ENCODE assay signal across 9 cellular contexts in genomic region chr17:11553135-11553534, GRCh38. TPM values are rescaled to one million over a fixed set of nuclear protein-coding genes. Genes with fewer than 3 reads are reported as not detected.
"Had no signal": no experiment of that assay in that cellular context is flagged by ENCODE, and none has a peak within 500 bp of the region (broad histone marks: within the 10 kb centered on the region; RNA-seq: fewer than 3 reads in every experiment).

No MANE protein-coding gene starts in this region.

- H3K9me3 Mint-ChIP-seq: H9 had no signal

- DNase-seq: GM23248, GOT3, H7, H9, HCEC 1CT, HFFc6 had no signal

- H3K27ac Mint-ChIP-seq: GM23338, H9, HFFc6 had no signal

- H3K4me1 ChIP-seq: HAP-1 had no signal

- H3K4me3 ChIP-seq: GM23248, GM23338, HAP-1 had no signal

- H3K4me3 Mint-ChIP-seq: GM23338, H9, HFFc6 had no signal

- H3K36me3 ChIP-seq: HAP-1 had no signal

- H3K27ac ChIP-seq: GM23248 had no signal

- H3K4me1 Mint-ChIP-seq: GM23338 had no signal

- H3K9ac ChIP-seq: GM23248 had no signal

- ATAC-seq: GM23338, HCT116 had no signal

RNA-seq across cellular contexts. Expression of gene DNAH9, which starts 45.1 kb away (rescaled TPM):
- total RNA-seq: GM23248, GM23338, HFFc6 had no signal
- polyA plus RNA-seq: GM23248, GM23338 had no signal
